In the genomic region with DNA sequence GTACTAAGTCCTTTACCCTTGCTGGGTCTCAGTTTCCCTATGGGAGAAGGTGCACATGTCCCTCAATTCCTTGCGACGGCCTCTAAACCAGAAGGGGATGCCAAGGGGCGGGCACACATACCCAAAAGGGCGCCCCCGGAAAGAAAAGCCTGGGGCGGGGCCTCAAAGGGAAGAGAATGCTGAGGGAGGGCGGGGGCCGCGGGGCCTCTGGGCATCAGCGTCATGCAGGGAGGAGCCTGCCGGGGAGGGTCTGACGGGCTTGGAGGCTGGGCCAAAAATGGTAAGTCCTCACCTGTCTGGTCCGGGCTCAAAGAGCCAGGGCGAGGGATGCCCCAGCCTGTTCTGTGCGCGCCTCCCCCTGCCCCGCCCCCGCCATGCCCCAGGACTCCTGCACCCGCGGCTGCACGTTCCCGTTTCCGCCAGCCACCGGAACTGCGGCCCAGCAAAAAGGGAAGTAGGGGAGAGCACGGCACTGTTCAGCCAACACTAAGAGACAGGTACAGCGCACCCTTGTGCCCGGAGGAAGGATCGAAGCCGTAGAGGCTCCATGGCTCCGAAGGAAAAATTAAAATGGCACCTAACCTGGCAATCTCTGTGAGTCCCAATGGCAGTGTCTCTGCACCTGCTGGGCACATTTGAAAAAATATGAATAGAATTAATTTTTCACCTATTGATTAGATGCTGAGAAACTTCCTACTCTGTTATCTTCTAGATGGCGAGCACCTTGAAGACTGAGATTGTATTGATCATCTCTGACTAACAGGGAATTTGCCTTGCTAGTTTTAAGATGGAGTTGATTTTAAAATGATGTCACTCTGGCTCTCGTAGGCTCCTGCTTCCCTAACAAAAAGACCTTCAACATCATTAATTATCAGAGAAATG, we compare ENCODE assay signal across 8 cellular contexts. TPM values are rescaled to one million over a fixed set of nuclear protein-coding genes. Genes with fewer than 3 reads are reported as not detected.
DNase-seq lines count a peak whose midpoint lies in the region; ATAC-seq and TF ChIP-seq lines count a peak whose summit lies in the region.

Gene DET1, minus strand, starts transcription at position 434 of the 882 bp plus-strand sequence. CDS start 14,976 bp downstream, outside the sequence.

- intact Hi-C loops in spleen (cut with DNase I; ENCODE audit: low total_unique reads) = no loop called here

- H3K4me3 ChIP-seq in WI38 (ENCODE audit: low read depth, low read length) (peak within 1 kb of the TSS; percentile 80), cardiac fibroblast (replicated peaks in 1 of 2; ENCODE audit: low read depth in 2 of 2, low read length in 2 of 2) (peak within 1 kb of the TSS; percentile 69 to 73), spleen (peak within 1 kb of the TSS; percentile 42 to 91 (median 69))

- peaks cover 0 to 6% (median 0%) of the 10 kb centered on the region in 6 donors for H3K36me3 ChIP-seq in spleen

- ATAC-seq in GM18909 (IDR thresholded peaks at IDR 0.05; ENCODE audit: poor library complexity, unreplicated experiment) (peak; percentile 99), HG03159 (IDR thresholded peaks at IDR 0.05; ENCODE audit: unreplicated experiment) (peak; percentile 98)

- no peaks in the 10 kb centered on the region for H3K9me3 ChIP-seq in spleen

- DNase-seq in AG09319 (ENCODE audit: extremely low read depth, low read depth) (peak; percentile 83), NCI-H2196 treated with DMSO at 0.1 percent for 48 hours (lab: John Stamatoyannopoulos, UW; ENCODE audit: unreplicated experiment) (peak; percentile 94), cardiac fibroblast (ENCODE audit: low read depth in 2 of 2) (peak; percentile 95 to 97), inferior parietal cortex (ENCODE audit: extremely low spot score) (peak; percentile 96), spleen (peak; percentile 99)

- peaks cover 0 to 14% (median 10%) of the 10 kb centered on the region in 6 donors for H3K4me1 ChIP-seq in spleen

- no peak for TF ChIP-seq POLR2A in spleen (IDR thresholded peaks at IDR 0.05)

- WGBS in spleen, 5 donors = 3 to 4% (median 4%) methylated on average over 29 to 33 of the region's 33 CpGs

- peak within 1 kb of the TSS; percentile 60 to 95 (median 90) for H3K27ac ChIP-seq in spleen

- TF ChIP-seq CTCF in AG09319 (IDR thresholded peaks at IDR 0.05; ENCODE audit: low read depth, low read length) = peak; percentile 84
- peak; percentile 75 for TF ChIP-seq CTCF in WI38 (IDR thresholded peaks at IDR 0.05; ENCODE audit: low read depth, low read length)
- peak; percentile 77 for TF ChIP-seq CTCF in cardiac fibroblast (IDR thresholded peaks at IDR 0.05; ENCODE audit: low read depth, low read length)
- TF ChIP-seq CTCF in spleen (IDR thresholded peaks at IDR 0.05 in 8 of 11, conservative IDR thresholded peaks at IDR 0.05 in 3 of 11) = peak; percentile 52 to 92 (median 84)

- H3K27me3 ChIP-seq in spleen (replicated peaks in 1 of 7) = no peaks in the 10 kb centered on the region

RNA-seq across cellular contexts. Expression of gene DET1, which starts in this region (rescaled TPM):
- total RNA-seq in spleen = 10 to 100 TPM in 1 of 7 donors, 1 to 10 TPM in 6; 5.1 to 11.5 (median 9.2) TPM
- polyA plus RNA-seq in spleen = 1 to 10 TPM; 1.3 to 2.8 (median 2.7) TPM

Comparison
In these comparisons a context has a peak if more than half of its experiments do, and no peak if none do; other contexts are left out.
1. Peak in every context shown above with its lines: DNase-seq, ATAC-seq, H3K4me3 ChIP-seq and H3K27ac ChIP-seq.